In the genomic region with DNA sequence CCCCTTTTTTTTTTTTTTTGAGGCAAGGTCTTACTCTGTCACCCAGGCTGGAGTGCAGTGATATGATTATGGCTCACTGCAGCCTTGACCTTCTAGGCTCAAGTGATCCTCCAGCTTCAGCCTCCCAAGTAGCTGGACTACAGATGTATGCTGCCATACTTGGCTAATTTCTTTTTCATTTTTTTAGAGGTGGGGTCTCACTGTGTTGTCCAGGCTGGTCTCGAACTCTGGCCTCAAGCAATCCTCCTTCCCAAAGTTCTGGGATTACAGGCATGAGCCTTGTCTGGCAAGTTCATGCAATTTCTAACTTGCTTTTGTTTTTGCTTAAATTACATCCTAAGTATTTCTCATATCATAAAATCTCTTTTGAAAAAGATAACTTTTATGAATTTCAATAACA, we compare ENCODE assay signal across 25 cellular contexts. TPM values are rescaled to one million over a fixed set of nuclear protein-coding genes. Genes with fewer than 3 reads are reported as not detected.
A peak's percentile ranks its signal among the peaks of the same experiment; 100 is the strongest.
DNase-seq lines count a peak whose midpoint lies in the region; ATAC-seq, FAIRE-seq and TF ChIP-seq lines count a peak whose summit lies in the region.
"Had no signal": no experiment of that assay in that cellular context is flagged by ENCODE, and none has a peak within 500 bp of the region (broad histone marks: within the 10 kb centered on the region; RNA-seq: fewer than 3 reads in every experiment).

No MANE protein-coding gene starts in this region.

- H3K36me3 ChIP-seq in SK-N-SH (replicated peaks in 1 of 2; ENCODE audit: control insufficient read depth in 1 of 2, insufficient read depth in 2 of 2, low read length in 1 of 2) (no peaks in the 10 kb centered on the region), RWPE2 (ENCODE audit: low read depth) (no peaks in the 10 kb centered on the region), kidney (ENCODE audit: control insufficient read depth in 1 of 2, insufficient read depth in 2 of 2, low read length in 2 of 2) (no peaks in the 10 kb centered on the region)
- H3K36me3 ChIP-seq: HAP-1 had no signal

- peaks cover 24% of the 10 kb centered on the region for H3F3A ChIP-seq in SK-N-SH (replicated peaks; ENCODE audit: insufficient read depth)

- H3K9me3 Mint-ChIP-seq in HFFc6, result no peaks in the 10 kb centered on the region
- H3K9me3 Mint-ChIP-seq: GM23338 had no signal

- no peak overlapping the region for H3K4me2 ChIP-seq in SK-N-SH

- no peaks in the 10 kb centered on the region for H3K9me2 ChIP-seq in SK-N-SH

- no peak for ATAC-seq in SK-N-SH treated with all-trans-retinoic acid at 6 μM for 48 hours
- no peak for ATAC-seq in RWPE2 (ENCODE audit: low read depth)
- no peak for ATAC-seq in GM18502 (IDR thresholded peaks at IDR 0.05; ENCODE audit: poor library complexity, unreplicated experiment)
- ATAC-seq in GM18520 (IDR thresholded peaks at IDR 0.05; ENCODE audit: unreplicated experiment), result no peak
- ATAC-seq: GM23338 had no signal

- peak overlapping the region; percentile 85; the same call in 1 of the 2 replicates for H3K27ac Mint-ChIP-seq in HFFc6
- H3K27ac Mint-ChIP-seq: GM23338 had no signal

- H3K36me3 Mint-ChIP-seq in HFFc6 (ENCODE audit: low read depth), result peaks cover 11% of the 10 kb centered on the region

- CTCF ChIA-PET in SK-N-SH (lab: Yijun Ruan, JAX), result no interaction called here

- H3K9me3 ChIP-seq in SK-N-SH (no peaks in the 10 kb centered on the region), RWPE2 (ENCODE audit: severe bottlenecking) (no peaks in the 10 kb centered on the region), kidney (ENCODE audit: control insufficient read depth in 1 of 2, low read length in 2 of 2) (no peaks in the 10 kb centered on the region)
- H3K9me3 ChIP-seq: HAP-1 had no signal

- H3K27me3 Mint-ChIP-seq in HFFc6 (ENCODE audit: insufficient read depth), result peaks cover 3% of the 10 kb centered on the region; the same call in 1 of the 2 replicates

- TF ChIP-seq CTCF in SK-N-SH (IDR thresholded peaks at IDR 0.05) (no peak), HFFc6 (IDR thresholded peaks at IDR 0.05) (no peak), RWPE2 (IDR thresholded peaks at IDR 0.05; ENCODE audit: poor library complexity, severe bottlenecking) (no peak), kidney (IDR thresholded peaks at IDR 0.05; ENCODE audit: borderline replicate concordance, extremely low read depth, insufficient read depth) (no peak)

- WGBS in SK-N-SH (ENCODE audit: low lambda C conversion rate), result 85% methylated on average over 1 of the region's 1 CpG

- DNase-seq in SK-N-SH, result no peak
- DNase-seq in HFFc6, result no peak
- DNase-seq in RWPE2 (ENCODE audit: low spot score), result no peak
- DNase-seq in islet precursor cell, result peak; percentile 2
- DNase-seq in kidney, result no peak
- DNase-seq: ACHN; Calu3; DMS79 treated with DMSO at 0.1 percent for 48 hours; KG1; MM.1S; NCI-H1694; NCI-H2029 treated with DMSO at 0.1 percent for 48 hours; NCI-H446 treated with DMSO at 0.1 percent for 48 hours; NCI-H526; NCI-H82; NK-92 treated with Interleukin-12 subunit alpha and Interleukin-12 subunit beta, amount 100 ng/mL, for 24 hours; SIG-M5 had no signal

- H4K20me1 ChIP-seq in SK-N-SH (ENCODE audit: insufficient read depth), result no peaks in the 10 kb centered on the region

- intact Hi-C loops in kidney (cut with DNase I), result no loop called here

- no peak for TF ChIP-seq RAD21 in SK-N-SH (IDR thresholded peaks at IDR 0.05; ENCODE audit: low read length)

- no peaks in the 10 kb centered on the region for H3K79me2 ChIP-seq in SK-N-SH (ENCODE audit: insufficient read depth)

- H3K4me3 ChIP-seq in SK-N-SH (ENCODE audit: low read depth in 2 of 2, low read length in 1 of 2) (no peak overlapping the region), RWPE2 (ENCODE audit: severe bottlenecking) (no peak overlapping the region), kidney (ENCODE audit: low read length in 2 of 2) (no peak overlapping the region)
- H3K4me3 ChIP-seq: HAP-1 had no signal

- FAIRE-seq in kidney (lab: Jason Lieb, UNC), result no peak
- FAIRE-seq: GM18507 had no signal

- H3K27ac ChIP-seq in SK-N-SH (ENCODE audit: low read depth in 2 of 2, low read length in 1 of 2) (peak overlapping the region; percentile 24 to 78; a peak in 3 of 4 replicates), RWPE2 (ENCODE audit: poor library complexity, severe bottlenecking) (peak overlapping the region; percentile 96), kidney (ENCODE audit: low read depth in 2 of 2, low read length in 2 of 2) (no peak overlapping the region)
- H3K27ac ChIP-seq: 22Rv1, HL-60 had no signal

- H2AFZ ChIP-seq in SK-N-SH (ENCODE audit: low read depth), result no peak overlapping the region

- POLR2A ChIA-PET in SK-N-SH (lab: Yijun Ruan, JAX), result no interaction called here

- H3K9ac ChIP-seq in SK-N-SH, result 0 out of 2 replicates have a peak overlapping the region, but pooled peaks have one; percentile 0
- H3K9ac ChIP-seq in kidney (ENCODE audit: low read length in 2 of 2), result no peak overlapping the region

- no peaks in the 10 kb centered on the region for H3K27me3 ChIP-seq in SK-N-SH (ENCODE audit: insufficient read depth)
- no peaks in the 10 kb centered on the region for H3K27me3 ChIP-seq in RWPE2 (ENCODE audit: insufficient read depth, poor library complexity, severe bottlenecking)

- no peak overlapping the region; the same call in 1 of the 2 replicates for H3K4me3 Mint-ChIP-seq in HFFc6
- H3K4me3 Mint-ChIP-seq: GM23338 had no signal

- peaks cover 2 to 34% of the 10 kb centered on the region in 2 experiments; a peak in 3 of 4 replicates for H3K4me1 ChIP-seq in SK-N-SH (ENCODE audit: control insufficient read depth in 1 of 2, insufficient read depth in 2 of 2, low read depth in 1 of 2, low read length in 1 of 2)
- H3K4me1 ChIP-seq in RWPE2 (ENCODE audit: insufficient read depth, poor library complexity, severe bottlenecking), result peaks cover 43% of the 10 kb centered on the region
- H3K4me1 ChIP-seq in kidney (ENCODE audit: control insufficient read depth in 1 of 2, insufficient read depth in 1 of 2, low read depth in 1 of 2, low read length in 2 of 2), result peaks cover 2 to 4% of the 10 kb centered on the region in 2 donors

- no peak for TF ChIP-seq EP300 in SK-N-SH (IDR thresholded peaks at IDR 0.05; ENCODE audit: borderline replicate concordance in 1 of 2, low read depth in 1 of 2, low read length in 1 of 2)

- H3K4me1 Mint-ChIP-seq in HFFc6 (ENCODE audit: low read depth), result peaks cover 71% of the 10 kb centered on the region

TF ChIP-seq in SK-N-SH, 30 proteins besides CTCF, POLR2A, EP300 and RAD21 (continues in another document):
- TF ChIP-seq ELF1 (IDR thresholded peaks at IDR 0.05), result no peak
- TF ChIP-seq, protein P1, sequence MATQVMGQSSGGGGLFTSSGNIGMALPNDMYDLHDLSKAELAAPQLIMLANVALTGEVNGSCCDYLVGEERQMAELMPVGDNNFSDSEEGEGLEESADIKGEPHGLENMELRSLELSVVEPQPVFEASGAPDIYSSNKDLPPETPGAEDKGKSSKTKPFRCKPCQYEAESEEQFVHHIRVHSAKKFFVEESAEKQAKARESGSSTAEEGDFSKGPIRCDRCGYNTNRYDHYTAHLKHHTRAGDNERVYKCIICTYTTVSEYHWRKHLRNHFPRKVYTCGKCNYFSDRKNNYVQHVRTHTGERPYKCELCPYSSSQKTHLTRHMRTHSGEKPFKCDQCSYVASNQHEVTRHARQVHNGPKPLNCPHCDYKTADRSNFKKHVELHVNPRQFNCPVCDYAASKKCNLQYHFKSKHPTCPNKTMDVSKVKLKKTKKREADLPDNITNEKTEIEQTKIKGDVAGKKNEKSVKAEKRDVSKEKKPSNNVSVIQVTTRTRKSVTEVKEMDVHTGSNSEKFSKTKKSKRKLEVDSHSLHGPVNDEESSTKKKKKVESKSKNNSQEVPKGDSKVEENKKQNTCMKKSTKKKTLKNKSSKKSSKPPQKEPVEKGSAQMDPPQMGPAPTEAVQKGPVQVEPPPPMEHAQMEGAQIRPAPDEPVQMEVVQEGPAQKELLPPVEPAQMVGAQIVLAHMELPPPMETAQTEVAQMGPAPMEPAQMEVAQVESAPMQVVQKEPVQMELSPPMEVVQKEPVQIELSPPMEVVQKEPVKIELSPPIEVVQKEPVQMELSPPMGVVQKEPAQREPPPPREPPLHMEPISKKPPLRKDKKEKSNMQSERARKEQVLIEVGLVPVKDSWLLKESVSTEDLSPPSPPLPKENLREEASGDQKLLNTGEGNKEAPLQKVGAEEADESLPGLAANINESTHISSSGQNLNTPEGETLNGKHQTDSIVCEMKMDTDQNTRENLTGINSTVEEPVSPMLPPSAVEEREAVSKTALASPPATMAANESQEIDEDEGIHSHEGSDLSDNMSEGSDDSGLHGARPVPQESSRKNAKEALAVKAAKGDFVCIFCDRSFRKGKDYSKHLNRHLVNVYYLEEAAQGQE (IDR thresholded peaks at IDR 0.05; ENCODE audit: low read depth, low read length), result no peak

TF ChIP-seq in SK-N-SH treated with all-trans-retinoic acid at 6 μM for 48 hours, 23 proteins besides CTCF, POLR2A, EP300 and RAD21:
- TF ChIP-seq, protein P2, sequence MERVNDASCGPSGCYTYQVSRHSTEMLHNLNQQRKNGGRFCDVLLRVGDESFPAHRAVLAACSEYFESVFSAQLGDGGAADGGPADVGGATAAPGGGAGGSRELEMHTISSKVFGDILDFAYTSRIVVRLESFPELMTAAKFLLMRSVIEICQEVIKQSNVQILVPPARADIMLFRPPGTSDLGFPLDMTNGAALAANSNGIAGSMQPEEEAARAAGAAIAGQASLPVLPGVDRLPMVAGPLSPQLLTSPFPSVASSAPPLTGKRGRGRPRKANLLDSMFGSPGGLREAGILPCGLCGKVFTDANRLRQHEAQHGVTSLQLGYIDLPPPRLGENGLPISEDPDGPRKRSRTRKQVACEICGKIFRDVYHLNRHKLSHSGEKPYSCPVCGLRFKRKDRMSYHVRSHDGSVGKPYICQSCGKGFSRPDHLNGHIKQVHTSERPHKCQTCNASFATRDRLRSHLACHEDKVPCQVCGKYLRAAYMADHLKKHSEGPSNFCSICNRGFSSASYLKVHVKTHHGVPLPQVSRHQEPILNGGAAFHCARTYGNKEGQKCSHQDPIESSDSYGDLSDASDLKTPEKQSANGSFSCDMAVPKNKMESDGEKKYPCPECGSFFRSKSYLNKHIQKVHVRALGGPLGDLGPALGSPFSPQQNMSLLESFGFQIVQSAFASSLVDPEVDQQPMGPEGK (CRISPR knock-in tag; IDR thresholded peaks at IDR 0.05; ENCODE audit: borderline replicate concordance), result no peak
- TF ChIP-seq ESRRG (CRISPR knock-in tag; IDR thresholded peaks at IDR 0.05), result no peak

RNA-seq across cellular contexts. Expression of a gene that starts 33.8 kb away (rescaled TPM):
- polyA plus RNA-seq in SK-N-SH (2012; rRNA removed) (7.2 and 11.0 TPM in 2 replicates), kidney (ENCODE audit: insufficient read depth, low read depth, low replicate concordance) (1.9 TPM)
- 6.7 and 6.9 TPM in 2 replicates for polyA plus RNA-seq in SK-N-SH (2012; cell fraction: cytosol; rRNA removed)
- polyA plus RNA-seq in SK-N-SH (2012; cell fraction: nucleus; rRNA removed), result 15.4 and 34.9 TPM in 2 replicates
- 100 to 1,000 TPM in 1 of 6 experiments, 10 to 100 TPM in 5; 52.0 to 114 (median 63.7) TPM for total RNA-seq in HFFc6 (2021; fragmentation: NEBNext Ultra II Directional; extraction: Animal tissue kit (Norgen Biotek cat#: 25700))
- 83.7 TPM for total RNA-seq in kidney

Comparison
In these comparisons a context has a peak if more than half of its experiments do, and no peak if none do; other contexts are left out.
1. H3K27ac ChIP-seq: peak in SK-N-SH (2 of 2) and RWPE2 (single experiment); none in kidney (0 of 2).